32 cellular contexts compared by ENCODE assay signal in genomic region chr2:233761040-233761769, GRCh38. TPM values are rescaled to one million over a fixed set of nuclear protein-coding genes. Genes with fewer than 3 reads are reported as not detected.
DNase-seq lines count a peak whose midpoint lies in the region; ATAC-seq and TF ChIP-seq lines count a peak whose summit lies in the region.
"Had no signal": no experiment of that assay in that cellular context is flagged by ENCODE, and none has a peak within 500 bp of the region (broad histone marks: within the 10 kb centered on the region; RNA-seq: fewer than 3 reads in every experiment).

No MANE protein-coding gene starts in this region.

- DNase-seq in Calu3 (no peak), RPMI7951 (ENCODE audit: low read depth) (peak; percentile 14), epithelial cell of esophagus (ENCODE audit: low read depth) (peak; percentile 68), left lobe of liver (ENCODE audit: low spot score) (no peak), Ammon's horn (ENCODE audit: low spot score) (no peak), NCI-H1930 (lab: John Stamatoyannopoulos, UW) (no peak), COLO668 (lab: John Stamatoyannopoulos, UW; ENCODE audit: unreplicated experiment) (no peak)
- DNase-seq: activated CD4-positive, alpha-beta T cell treated with anti-CD3 and anti-CD28 coated beads for 1 hour; activated CD8-positive, alpha-beta T cell treated with anti-CD3 and anti-CD28 coated beads for 36 hours; activated T-cell treated with anti-CD3 and anti-CD28 coated beads for 4 hours; aorta; central memory CD4-positive, alpha-beta T cell; dermis blood vessel endothelial cell; EL; GOT3; heart left ventricle; left cardiac atrium; mesenchymal stem cell; NCI-H1092; NCI-H2029 treated with DMSO at 0.1 percent for 48 hours; NCI-H2227 treated with DMSO at 0.1 percent for 48 hours; NCI-H748 treated with DMSO at 0.1 percent for 48 hours; stimulated activated CD4-positive, alpha-beta T cell treated with anti-CD3 and anti-CD28 coated beads, Interleukin-4, amount 100 ng/mL, for 24 hours; T-helper 2 cell had no signal

- intact Hi-C loops in Calu3 (cut with micrococcal nuclease; ENCODE audit: unreplicated experiment), result loop anchor here (5.0 to 10.0 kb wide), 2 partner anchors 69 to 126 kb away; partner anchors contain the start of genes UGT1A10 and UGT1A6

- BruUV-seq in Calu3 (replicated peaks; lab: Mats Ljungman, UMichigan), result no TSS peak

- no peaks in the 10 kb centered on the region for H3K27me3 Mint-ChIP-seq in Calu3 (ENCODE audit: unreplicated experiment)

- H3K36me3 Mint-ChIP-seq in Calu3 (ENCODE audit: insufficient read depth, unreplicated experiment), result peaks cover 30% of the 10 kb centered on the region
- H3K36me3 Mint-ChIP-seq: activated naive CD4-positive, alpha-beta T cell treated with anti-CD3 and anti-CD28 coated beads, Interleukin-2, amount 50 U/mL, for 72 hours; stimulated activated effector memory CD8-positive, alpha-beta T cell treated with anti-CD3 and anti-CD28 coated beads, Interleukin-12 subunit alpha, Interleukin-12 subunit beta, amount 100 ng/mL, for 72 hours; type B pancreatic cell had no signal

- peaks cover 87% of the 10 kb centered on the region for H3K4me1 Mint-ChIP-seq in Calu3 (ENCODE audit: low read depth, unreplicated experiment)
- H3K4me1 Mint-ChIP-seq: stimulated activated effector memory CD8-positive, alpha-beta T cell treated with anti-CD3 and anti-CD28 coated beads, Interleukin-12 subunit alpha, Interleukin-12 subunit beta, amount 100 ng/mL, for 72 hours had no signal

- peak overlapping the region; percentile 59 for H3K4me3 Mint-ChIP-seq in Calu3 (ENCODE audit: low read depth, unreplicated experiment)
- H3K4me3 Mint-ChIP-seq: activated CD8-positive, alpha-beta T cell treated with anti-CD3 and anti-CD28 coated beads for 36 hours; stimulated activated effector memory CD8-positive, alpha-beta T cell treated with anti-CD3 and anti-CD28 coated beads, Interleukin-12 subunit alpha, Interleukin-12 subunit beta, amount 100 ng/mL, for 72 hours; type B pancreatic cell had no signal

- peak overlapping the region; percentile 81 for H3K27ac Mint-ChIP-seq in Calu3 (ENCODE audit: unreplicated experiment)
- H3K27ac Mint-ChIP-seq: activated CD8-positive, alpha-beta T cell treated with anti-CD3 and anti-CD28 coated beads for 36 hours; activated naive CD4-positive, alpha-beta T cell treated with anti-CD3 and anti-CD28 coated beads, Interleukin-2, amount 50 U/mL, for 72 hours; stimulated activated effector memory CD8-positive, alpha-beta T cell treated with anti-CD3 and anti-CD28 coated beads, Interleukin-12 subunit alpha, Interleukin-12 subunit beta, amount 100 ng/mL, for 72 hours; type B pancreatic cell had no signal

- no peak overlapping the region for H3K4me3 ChIP-seq in epithelial cell of esophagus (ENCODE audit: low read length)
- H3K4me3 ChIP-seq: BLaER1 treated with 17β-estradiol and CSF1 and Interleukin-3, amounts not matched to agents 10 nM and 100 nM; heart left ventricle had no signal

- ATAC-seq in left lobe of liver, result peak; percentile 41
- ATAC-seq in HG03354 (IDR thresholded peaks at IDR 0.05; ENCODE audit: poor library complexity, severe bottlenecking, unreplicated experiment), result no peak
- ATAC-seq: activated CD8-positive, alpha-beta T cell treated with anti-CD3 and anti-CD28 coated beads for 36 hours; activated naive CD4-positive, alpha-beta T cell treated with anti-CD3 and anti-CD28 coated beads, Interleukin-2, amount 50 U/mL, for 72 hours; heart left ventricle; sciatic nerve; stimulated activated effector memory CD8-positive, alpha-beta T cell treated with anti-CD3 and anti-CD28 coated beads, Interleukin-12 subunit alpha, Interleukin-12 subunit beta, amount 100 ng/mL, for 72 hours had no signal

- CTCF ChIA-PET in Calu3 (lab: Charles Lee), result interaction anchor here (1.4 kb wide), 1 partner anchor 63 kb away, joined by 3 read pairs; no protein-coding TSS in a partner anchor

- no peaks in the 10 kb centered on the region for H3K9me3 Mint-ChIP-seq in Calu3 (ENCODE audit: low read depth, unreplicated experiment)
- H3K9me3 Mint-ChIP-seq: activated CD8-positive, alpha-beta T cell treated with anti-CD3 and anti-CD28 coated beads for 36 hours; activated naive CD4-positive, alpha-beta T cell treated with anti-CD3 and anti-CD28 coated beads, Interleukin-2, amount 50 U/mL, for 72 hours; stimulated activated effector memory CD8-positive, alpha-beta T cell treated with anti-CD3 and anti-CD28 coated beads, Interleukin-12 subunit alpha, Interleukin-12 subunit beta, amount 100 ng/mL, for 72 hours had no signal

- TF ChIP-seq CTCF in Calu3 (IDR thresholded peaks at IDR 0.05; ENCODE audit: unreplicated experiment) (no peak), epithelial cell of esophagus (IDR thresholded peaks at IDR 0.05; ENCODE audit: insufficient read depth, low read depth, low read length, missing control alignments) (no peak)

RNA-seq across cellular contexts. Expression of gene UGT1A1, which starts 1.1 kb away (rescaled TPM):
- total RNA-seq in Calu3 (2022) (26.7 and 43.9 TPM in 2 replicates), left lobe of liver (152 TPM)
- not detected in 2 replicates for total RNA-seq in RPMI7951 (2014; rRNA removed; shearing (Covaris generic))
- total RNA-seq: activated CD8-positive, alpha-beta T cell treated with anti-CD3 and anti-CD28 coated beads for 36 hours; activated naive CD4-positive, alpha-beta T cell treated with anti-CD3 and anti-CD28 coated beads, Interleukin-2, amount 50 U/mL, for 72 hours; aorta; dermis blood vessel endothelial cell; heart left ventricle; left cardiac atrium; posterior vena cava; sciatic nerve; subcutaneous adipose tissue had no signal

RNA-seq across cellular contexts. Expression of gene MROH2A, which starts 16.9 kb away (rescaled TPM):
- total RNA-seq in Calu3 (2022) (0.33 and 0.76 TPM in 2 replicates), left lobe of liver (6.6 TPM)
- 0.10 TPM in 1 of 2 replicates, not detected in the other for total RNA-seq in RPMI7951 (2014; rRNA removed; shearing (Covaris generic))
- total RNA-seq: activated CD8-positive, alpha-beta T cell treated with anti-CD3 and anti-CD28 coated beads for 36 hours; activated naive CD4-positive, alpha-beta T cell treated with anti-CD3 and anti-CD28 coated beads, Interleukin-2, amount 50 U/mL, for 72 hours; aorta; dermis blood vessel endothelial cell; left cardiac atrium; posterior vena cava; sciatic nerve; subcutaneous adipose tissue had no signal

RNA-seq across cellular contexts. Expression of gene UGT1A3, which starts 32.4 kb away (rescaled TPM):
- total RNA-seq in Calu3 (2022) (5.9 and 6.0 TPM in 2 replicates), left lobe of liver (52.8 TPM)
- total RNA-seq in RPMI7951 (2014; rRNA removed; shearing (Covaris generic)), result not detected in 2 replicates
- total RNA-seq: activated CD8-positive, alpha-beta T cell treated with anti-CD3 and anti-CD28 coated beads for 36 hours; activated naive CD4-positive, alpha-beta T cell treated with anti-CD3 and anti-CD28 coated beads, Interleukin-2, amount 50 U/mL, for 72 hours; aorta; dermis blood vessel endothelial cell; heart left ventricle; left cardiac atrium; posterior vena cava; sciatic nerve; subcutaneous adipose tissue had no signal

RNA-seq across cellular contexts. Expression of gene UGT1A4, which starts 42.7 kb away (rescaled TPM):
- total RNA-seq in Calu3 (2022) (6.1 TPM in 2 replicates), left lobe of liver (454 TPM)
- 0.12 TPM in 1 of 2 replicates, not detected in the other for total RNA-seq in RPMI7951 (2014; rRNA removed; shearing (Covaris generic))
- total RNA-seq: activated CD8-positive, alpha-beta T cell treated with anti-CD3 and anti-CD28 coated beads for 36 hours; activated naive CD4-positive, alpha-beta T cell treated with anti-CD3 and anti-CD28 coated beads, Interleukin-2, amount 50 U/mL, for 72 hours; aorta; dermis blood vessel endothelial cell; heart left ventricle; left cardiac atrium; posterior vena cava; sciatic nerve; subcutaneous adipose tissue had no signal

RNA-seq across cellular contexts. Expression of gene UGT1A5, which starts 48.5 kb away (rescaled TPM):
- total RNA-seq in Calu3 (2022) (7.1 and 7.3 TPM in 2 replicates), left lobe of liver (4.6 TPM)
- total RNA-seq in RPMI7951 (2014; rRNA removed; shearing (Covaris generic)), result not detected in 2 replicates
- total RNA-seq: activated CD8-positive, alpha-beta T cell treated with anti-CD3 and anti-CD28 coated beads for 36 hours; activated naive CD4-positive, alpha-beta T cell treated with anti-CD3 and anti-CD28 coated beads, Interleukin-2, amount 50 U/mL, for 72 hours; aorta; dermis blood vessel endothelial cell; heart left ventricle; left cardiac atrium; posterior vena cava; sciatic nerve; subcutaneous adipose tissue had no signal

Comparison
In these comparisons a context has a peak if more than half of its experiments do, and no peak if none do; other contexts are left out.
1. DNase-seq: peak in RPMI7951 (single experiment) and epithelial cell of esophagus (single experiment); none in Calu3 (single experiment), left lobe of liver (single experiment), Ammon's horn (single experiment), NCI-H1930 (0 of 2) and COLO668 (single experiment).
2. RNA of gene UGT1A1, which starts 1.1 kb away (total RNA-seq): 152 TPM in left lobe of liver (single experiment) and 26.7 to 43.9 TPM in Calu3; not detected in RPMI7951; every median in the first group is over 10 times any median in the second.